Comparison of ENCODE assay signal across 11 cellular contexts in the genomic region with DNA sequence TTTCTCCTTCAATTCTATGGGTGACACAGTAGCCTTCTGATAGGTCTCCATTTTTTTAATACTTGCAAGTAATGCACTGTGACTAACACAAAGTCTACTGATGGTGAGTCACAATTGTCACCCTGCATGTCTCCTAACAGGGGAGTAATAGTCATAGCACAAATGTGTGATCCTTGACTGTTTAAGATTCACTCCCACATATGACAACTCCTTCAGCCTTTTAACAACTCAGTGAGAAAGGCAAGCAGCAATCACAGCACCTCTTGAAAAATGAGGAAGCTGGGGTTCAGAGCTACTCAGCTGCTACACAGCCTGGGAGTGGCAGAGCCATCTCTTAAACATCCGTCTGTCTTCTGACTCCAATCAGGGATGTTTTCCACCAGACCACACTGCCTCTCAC.
DNase-seq lines count a peak whose midpoint lies in the region; ATAC-seq, FAIRE-seq and TF ChIP-seq lines count a peak whose summit lies in the region.
"Had no signal": no experiment of that assay in that cellular context is flagged by ENCODE, and none has a peak within 500 bp of the region (broad histone marks: within the 10 kb centered on the region; RNA-seq: fewer than 3 reads in every experiment).

No MANE protein-coding gene starts in this region.

- no peak overlapping the region for H3K27ac Mint-ChIP-seq in CD4-positive, CD25-positive, alpha-beta regulatory T cell
- H3K27ac Mint-ChIP-seq: stimulated activated naive CD8-positive, alpha-beta T cell treated with anti-CD3 and anti-CD28 coated beads, Interleukin-15, Interleukin-2, amounts not matched to agents 100 ng/mL and 50 ng/mL, for 24 hours had no signal

- no peaks in the 10 kb centered on the region for H3K36me3 Mint-ChIP-seq in CD4-positive, CD25-positive, alpha-beta regulatory T cell

- no peaks in the 10 kb centered on the region for H4K20me1 ChIP-seq in GM12878 (ENCODE audit: control insufficient read depth, insufficient read depth)

- no peaks in the 10 kb centered on the region for H3K27me3 ChIP-seq in CD4-positive, CD25-positive, alpha-beta regulatory T cell (ENCODE audit: control insufficient read depth, insufficient read depth, low read length)
- H3K27me3 ChIP-seq in GM12878 (replicated peaks in 1 of 2; ENCODE audit: control insufficient read depth in 2 of 2, insufficient read depth in 2 of 2, low read length in 1 of 2) (0 out of 4 replicates have a peak, but pooled peaks cover 0 to 3% of the 10 kb centered on the region in 2 experiments), sigmoid colon (no peaks in the 10 kb centered on the region)

- no TSS peak for BruUV-seq in GM12878 (replicated peaks; lab: Mats Ljungman, UMichigan)

- no peaks in the 10 kb centered on the region for H3K36me3 ChIP-seq in CD4-positive, CD25-positive, alpha-beta regulatory T cell (ENCODE audit: control insufficient read depth, insufficient read depth, low read length)
- H3K36me3 ChIP-seq in GM12878 (ENCODE audit: control insufficient read depth in 2 of 2, insufficient read depth in 2 of 2, low read length in 1 of 2), result no peaks in the 10 kb centered on the region
- no peaks in the 10 kb centered on the region for H3K36me3 ChIP-seq in sigmoid colon

- H3K9ac ChIP-seq in GM12878 (ENCODE audit: control insufficient read depth, insufficient read depth, low read length), result no peak overlapping the region

- CTCF ChIA-PET in GM12878 (lab: Yijun Ruan, JAX), result interaction anchor here (1.0 to 1.2 kb wide), 2 partner anchors 81 to 127 kb away, joined by 3 read pairs; a partner anchor contains a TSS

- RAD21 ChIA-PET in GM12878 (lab: Charles Lee; ENCODE audit: unreplicated experiment), result no interaction called here

- SMC1A ChIA-PET in GM12878 (lab: Charles Lee; ENCODE audit: uncharacterized antibody, unreplicated experiment), result no interaction called here

- POLR2A ChIA-PET in GM12878 (lab: Charles Lee), result no interaction called here

- H3K4me2 ChIP-seq in GM12878 (ENCODE audit: control insufficient read depth, insufficient read depth), result no peak overlapping the region

- no peak overlapping the region for H3K27ac ChIP-seq in CD4-positive, CD25-positive, alpha-beta regulatory T cell (ENCODE audit: insufficient read depth, low read length, poor library complexity, severe bottlenecking)
- H3K27ac ChIP-seq in GM12878 (ENCODE audit: control insufficient read depth, insufficient read depth) (no peak overlapping the region), sigmoid colon (no peak overlapping the region)

- peaks cover 18% of the 10 kb centered on the region for H3K27me3 Mint-ChIP-seq in CD4-positive, CD25-positive, alpha-beta regulatory T cell

- H2AFZ ChIP-seq in GM12878 (ENCODE audit: control insufficient read depth, low read depth, low read length), result no peak overlapping the region

- TF ChIP-seq CTCF in GM12878 (IDR thresholded peaks at IDR 0.05 in 2 of 3, conservative IDR thresholded peaks at IDR 0.05 in 1 of 3; ENCODE audit: control insufficient read depth in 2 of 3, extremely low read depth in 1 of 3, insufficient read depth in 1 of 3, low read depth in 3 of 3, low read length in 3 of 3) (no peak), sigmoid colon (IDR thresholded peaks at IDR 0.05) (no peak)

- no peaks in the 10 kb centered on the region for H3K4me1 ChIP-seq in CD4-positive, CD25-positive, alpha-beta regulatory T cell (ENCODE audit: control insufficient read depth, insufficient read depth, low read length, poor library complexity, severe bottlenecking)
- H3K4me1 ChIP-seq in GM12878 (ENCODE audit: control insufficient read depth, insufficient read depth, low read length) (no peaks in the 10 kb centered on the region), sigmoid colon (peaks cover 0 to 8% (median 4%) of the 10 kb centered on the region in 4 donors)

- WGBS in GM12878 (ENCODE audit: insufficient coverage, insufficient replicate concordance, low lambda C conversion rate, missing lambda C conversion rate), result 28% methylated on average over 1 of the region's 1 CpG
- WGBS in sigmoid colon, 2 donors, result 35 to 36% methylated on average over 1 of the region's 1 CpG

- TF ChIP-seq EP300 in GM12878 (IDR thresholded peaks at IDR 0.05; ENCODE audit: borderline replicate concordance in 1 of 2, control insufficient read depth in 1 of 2, low read depth in 2 of 2, low read length in 2 of 2), result no peak; a peak in 1 of 4 replicates
- no peak for TF ChIP-seq EP300 in sigmoid colon (IDR thresholded peaks at IDR 0.05)

- peak in 1 of 3 donors; percentile 9 for DNase-seq in CD4-positive, CD25-positive, alpha-beta regulatory T cell
- DNase-seq in KBM-7, result peak; percentile 48
- no peak for DNase-seq in GM12878 (ENCODE audit: low read depth, low spot score)
- peak; percentile 19 for DNase-seq in middle frontal gyrus (ENCODE audit: extremely low spot score, low spot score)
- DNase-seq in sigmoid colon, result no peak
- DNase-seq in DMS153 treated with DMSO at 0.1 percent for 48 hours (lab: John Stamatoyannopoulos, UW; ENCODE audit: unreplicated experiment), result no peak
- DNase-seq: NCI-H1105 treated with DMSO at 0.1 percent for 48 hours had no signal

- no peak for FAIRE-seq in GM12878 (lab: Jason Lieb, UNC)

- TF ChIP-seq POLR2A in GM12878 (IDR thresholded peaks at IDR 0.05; ENCODE audit: low read depth, low read length), result no peak
- TF ChIP-seq POLR2A in sigmoid colon (IDR thresholded peaks at IDR 0.05), result no peak

- no peaks in the 10 kb centered on the region for H3K4me1 Mint-ChIP-seq in CD4-positive, CD25-positive, alpha-beta regulatory T cell

- no peak overlapping the region for H3K4me3 Mint-ChIP-seq in CD4-positive, CD25-positive, alpha-beta regulatory T cell
- H3K4me3 Mint-ChIP-seq: stimulated activated naive CD8-positive, alpha-beta T cell treated with anti-CD3 and anti-CD28 coated beads, Interleukin-15, Interleukin-2, amounts not matched to agents 100 ng/mL and 50 ng/mL, for 24 hours had no signal

- intact Hi-C loops in GM12878 (cut with micrococcal nuclease; ENCODE audit: unreplicated experiment), result no loop called here
- intact Hi-C loops in sigmoid colon (cut with DNase I), result no loop called here

- H3K79me2 ChIP-seq in GM12878 (ENCODE audit: control insufficient read depth, insufficient read depth, low read length), result no peaks in the 10 kb centered on the region

- no peak for TF ChIP-seq RAD21 in GM12878 (IDR thresholded peaks at IDR 0.05; ENCODE audit: insufficient read depth, low read depth, low read length)

- ATAC-seq in CD4-positive, CD25-positive, alpha-beta regulatory T cell (ENCODE audit: low read depth in 2 of 2), result peak; percentile 43 to 53
- ATAC-seq in GM12878 (peak; percentile 70), GM21390 (IDR thresholded peaks at IDR 0.05; ENCODE audit: unreplicated experiment) (no peak), GM18520 (IDR thresholded peaks at IDR 0.05; ENCODE audit: unreplicated experiment) (no peak)
- ATAC-seq: Panc1 had no signal

- peaks cover 0 to 2% (median 0%) of the 10 kb centered on the region in 7 donors for H3K9me3 Mint-ChIP-seq in CD4-positive, CD25-positive, alpha-beta regulatory T cell
- H3K9me3 Mint-ChIP-seq: stimulated activated naive CD8-positive, alpha-beta T cell treated with anti-CD3 and anti-CD28 coated beads, Interleukin-15, Interleukin-2, amounts not matched to agents 100 ng/mL and 50 ng/mL, for 24 hours had no signal

- in situ Hi-C loops in KBM-7 (cut with MboI; ENCODE audit: low pct_unique_long_range_greater_than_20kb, low sequenced_read_pairs), result no loop called here
- in situ Hi-C loops in GM12878 (cut with MboI), result no loop called here

- H3K9me3 ChIP-seq in CD4-positive, CD25-positive, alpha-beta regulatory T cell (ENCODE audit: control insufficient read depth in 2 of 2, low read length in 2 of 2), result no peaks in the 10 kb centered on the region
- H3K9me3 ChIP-seq in GM12878 (replicated peaks; ENCODE audit: control insufficient read depth, insufficient read depth, low read length) (no peaks in the 10 kb centered on the region), sigmoid colon (no peaks in the 10 kb centered on the region)

- H3K4me3 ChIP-seq in CD4-positive, CD25-positive, alpha-beta regulatory T cell (ENCODE audit: low read depth, low read length), result no peak overlapping the region
- H3K4me3 ChIP-seq in GM12878 (no peak overlapping the region), sigmoid colon (no peak overlapping the region)

TF ChIP-seq in GM12878, 131 proteins besides CTCF, POLR2A, EP300 and RAD21 (continues in another document):
- no peak for TF ChIP-seq ASH2L (IDR thresholded peaks at IDR 0.05; ENCODE audit: borderline replicate concordance, low read depth)
- TF ChIP-seq TAF1 (IDR thresholded peaks at IDR 0.05; ENCODE audit: borderline replicate concordance, low read depth, low read length), result no peak
- TF ChIP-seq, protein P1, sequence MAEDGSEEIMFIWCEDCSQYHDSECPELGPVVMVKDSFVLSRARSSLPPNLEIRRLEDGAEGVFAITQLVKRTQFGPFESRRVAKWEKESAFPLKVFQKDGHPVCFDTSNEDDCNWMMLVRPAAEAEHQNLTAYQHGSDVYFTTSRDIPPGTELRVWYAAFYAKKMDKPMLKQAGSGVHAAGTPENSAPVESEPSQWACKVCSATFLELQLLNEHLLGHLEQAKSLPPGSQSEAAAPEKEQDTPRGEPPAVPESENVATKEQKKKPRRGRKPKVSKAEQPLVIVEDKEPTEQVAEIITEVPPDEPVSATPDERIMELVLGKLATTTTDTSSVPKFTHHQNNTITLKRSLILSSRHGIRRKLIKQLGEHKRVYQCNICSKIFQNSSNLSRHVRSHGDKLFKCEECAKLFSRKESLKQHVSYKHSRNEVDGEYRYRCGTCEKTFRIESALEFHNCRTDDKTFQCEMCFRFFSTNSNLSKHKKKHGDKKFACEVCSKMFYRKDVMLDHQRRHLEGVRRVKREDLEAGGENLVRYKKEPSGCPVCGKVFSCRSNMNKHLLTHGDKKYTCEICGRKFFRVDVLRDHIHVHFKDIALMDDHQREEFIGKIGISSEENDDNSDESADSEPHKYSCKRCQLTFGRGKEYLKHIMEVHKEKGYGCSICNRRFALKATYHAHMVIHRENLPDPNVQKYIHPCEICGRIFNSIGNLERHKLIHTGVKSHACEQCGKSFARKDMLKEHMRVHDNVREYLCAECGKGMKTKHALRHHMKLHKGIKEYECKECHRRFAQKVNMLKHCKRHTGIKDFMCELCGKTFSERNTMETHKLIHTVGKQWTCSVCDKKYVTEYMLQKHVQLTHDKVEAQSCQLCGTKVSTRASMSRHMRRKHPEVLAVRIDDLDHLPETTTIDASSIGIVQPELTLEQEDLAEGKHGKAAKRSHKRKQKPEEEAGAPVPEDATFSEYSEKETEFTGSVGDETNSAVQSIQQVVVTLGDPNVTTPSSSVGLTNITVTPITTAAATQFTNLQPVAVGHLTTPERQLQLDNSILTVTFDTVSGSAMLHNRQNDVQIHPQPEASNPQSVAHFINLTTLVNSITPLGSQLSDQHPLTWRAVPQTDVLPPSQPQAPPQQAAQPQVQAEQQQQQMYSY (CRISPR knock-in tag; IDR thresholded peaks at IDR 0.05), result no peak
- no peak for TF ChIP-seq JUND (IDR thresholded peaks at IDR 0.05; ENCODE audit: low read depth, low read length)

Comparison
In these comparisons a context has a peak if more than half of its experiments do, and no peak if none do; other contexts are left out.
1. ATAC-seq: peak in CD4-positive, CD25-positive, alpha-beta regulatory T cell (2 of 2) and GM12878 (single experiment); none in GM21390 (single experiment) and GM18520 (single experiment).
2. DNase-seq: peak in KBM-7 (single experiment) and middle frontal gyrus (single experiment); none in GM12878 (single experiment), sigmoid colon (single experiment) and DMS153 treated with DMSO at 0.1 percent for 48 hours (single experiment).